ENCODE assay signal across 7 cellular contexts in the genomic region with DNA sequence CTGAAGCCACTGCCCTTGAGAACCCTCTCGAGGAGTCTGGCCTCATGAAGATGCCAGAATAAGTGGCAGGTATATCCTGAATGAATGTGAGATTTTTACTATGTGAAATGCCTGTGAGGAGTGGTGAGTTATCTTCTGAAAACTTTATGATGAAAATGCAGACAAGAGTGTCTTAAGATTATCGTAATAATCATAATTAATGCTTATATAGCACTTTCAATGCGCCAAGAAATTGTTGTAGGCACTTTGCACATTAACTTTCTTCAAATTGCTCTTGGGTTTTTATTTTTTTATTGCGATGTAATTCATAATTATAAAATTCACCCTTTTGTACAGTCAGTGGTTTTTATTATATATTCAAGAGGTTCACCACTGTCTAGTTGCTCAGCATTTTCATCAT.
DNase-seq lines count a peak whose midpoint lies in the region; ATAC-seq and TF ChIP-seq lines count a peak whose summit lies in the region.
"Not testable (repeated sequence)": the region's sequence is repeated elsewhere in the genome, so short reads cannot be mapped to it uniquely, and the experiment has no call there.

No MANE protein-coding gene starts in this region.

- not testable (repeated sequence) for H4K20me1 ChIP-seq in KMS-11 (ENCODE audit: insufficient read depth)

- H3K36me3 Mint-ChIP-seq in CD8-positive, alpha-beta memory T cell = peaks cover 1 to 33% (median 16%) of the 10 kb centered on the region in 3 donors
- H3K36me3 Mint-ChIP-seq in T-cell = peaks cover 19% of the 10 kb centered on the region
- peaks cover 20% of the 10 kb centered on the region for H3K36me3 Mint-ChIP-seq in activated CD8-positive, alpha-beta memory T cell treated with anti-CD3 and anti-CD28 coated beads, Interleukin-2, amount 10 ng/mL, durations not matched to agents 7 days and 5 days
- peaks cover 16% of the 10 kb centered on the region for H3K36me3 Mint-ChIP-seq in natural killer cell treated with Interleukin-12 subunit alpha and Interleukin-12 subunit beta and Interleukin-15 and Interleukin-18, amount 100 ng/mL, for 72 hours

- not testable (repeated sequence) for H3K9me3 Mint-ChIP-seq in CD8-positive, alpha-beta memory T cell; T-cell; activated CD8-positive, alpha-beta memory T cell treated with anti-CD3 and anti-CD28 coated beads, Interleukin-2, amount 10 ng/mL, durations not matched to agents 7 days and 5 days (ENCODE audit: low read depth); natural killer cell treated with Interleukin-12 subunit alpha and Interleukin-12 subunit beta and Interleukin-15 and Interleukin-18, amount 100 ng/mL, for 72 hours

- H3K27me3 ChIP-seq in CD8-positive, alpha-beta memory T cell (ENCODE audit: insufficient read depth, low read length, poor library complexity, severe bottlenecking); KMS-11 (ENCODE audit: insufficient read depth, low read depth); adipocyte (replicated peaks; ENCODE audit: control insufficient read depth, insufficient read depth, low read length): not testable (repeated sequence)

- H3K27ac ChIP-seq in CD8-positive, alpha-beta memory T cell (ENCODE audit: low read depth, low read length); KMS-11: not testable (repeated sequence)

- not testable (repeated sequence) for TF ChIP-seq CTCF in KMS-11 (conservative IDR thresholded peaks at IDR 0.05; ENCODE audit: low read depth, low read length); fibroblast of the aortic adventitia (IDR thresholded peaks at IDR 0.05; ENCODE audit: insufficient read depth, low read length)

- peak overlapping the region; percentile 87; the same call in 1 of the 2 replicates for H3K9ac ChIP-seq in KMS-11
- not testable (repeated sequence) for H3K9ac ChIP-seq in adipocyte (ENCODE audit: low read length)

- H3K4me3 ChIP-seq in CD8-positive, alpha-beta memory T cell (ENCODE audit: low read length); KMS-11 (IDR thresholded peaks at IDR 0.05; ENCODE audit: insufficient read depth, low read depth, low read length): not testable (repeated sequence)
- H3K4me3 ChIP-seq in adipocyte (ENCODE audit: low read length) (peak overlapping the region; percentile 89), fibroblast of the aortic adventitia (ENCODE audit: low read depth, low read length) (peak overlapping the region; percentile 51)

- H3K79me2 ChIP-seq in KMS-11 (ENCODE audit: insufficient read depth, low read depth) = not testable (repeated sequence)

- not testable (repeated sequence) for H2AFZ ChIP-seq in KMS-11 (ENCODE audit: low read depth)

- H3K27me3 Mint-ChIP-seq in CD8-positive, alpha-beta memory T cell; T-cell; activated CD8-positive, alpha-beta memory T cell treated with anti-CD3 and anti-CD28 coated beads, Interleukin-2, amount 10 ng/mL, durations not matched to agents 7 days and 5 days; natural killer cell treated with Interleukin-12 subunit alpha and Interleukin-12 subunit beta and Interleukin-15 and Interleukin-18, amount 100 ng/mL, for 72 hours: not testable (repeated sequence)

- H3K27ac Mint-ChIP-seq in CD8-positive, alpha-beta memory T cell = peak overlapping the region in 5 of 8 donors; percentile 23 to 97 (median 95)
- not testable (repeated sequence) for H3K27ac Mint-ChIP-seq in T-cell
- peak overlapping the region; percentile 95 for H3K27ac Mint-ChIP-seq in activated CD8-positive, alpha-beta memory T cell treated with anti-CD3 and anti-CD28 coated beads, Interleukin-2, amount 10 ng/mL, durations not matched to agents 7 days and 5 days
- peak overlapping the region; percentile 72 to 82 for H3K27ac Mint-ChIP-seq in natural killer cell treated with Interleukin-12 subunit alpha and Interleukin-12 subunit beta and Interleukin-15 and Interleukin-18, amount 100 ng/mL, for 72 hours

- peaks cover 52 to 71% (median 58%) of the 10 kb centered on the region in 3 donors for H3K4me1 Mint-ChIP-seq in CD8-positive, alpha-beta memory T cell
- peaks cover 44 to 60% (median 54%) of the 10 kb centered on the region in 3 donors for H3K4me1 Mint-ChIP-seq in T-cell
- peaks cover 47% of the 10 kb centered on the region for H3K4me1 Mint-ChIP-seq in activated CD8-positive, alpha-beta memory T cell treated with anti-CD3 and anti-CD28 coated beads, Interleukin-2, amount 10 ng/mL, durations not matched to agents 7 days and 5 days
- peaks cover 24 to 27% of the 10 kb centered on the region in 2 donors for H3K4me1 Mint-ChIP-seq in natural killer cell treated with Interleukin-12 subunit alpha and Interleukin-12 subunit beta and Interleukin-15 and Interleukin-18, amount 100 ng/mL, for 72 hours (ENCODE audit: low read depth in 2 of 2)

- H3K4me1 ChIP-seq in CD8-positive, alpha-beta memory T cell (ENCODE audit: insufficient read depth, low read length); adipocyte (ENCODE audit: control insufficient read depth, insufficient read depth, low read length): not testable (repeated sequence)
- peaks cover 10% of the 10 kb centered on the region for H3K4me1 ChIP-seq in KMS-11 (ENCODE audit: low read depth, poor library complexity, severe bottlenecking)

- not testable (repeated sequence) for H3K9me3 ChIP-seq in CD8-positive, alpha-beta memory T cell (ENCODE audit: low read length); adipocyte (ENCODE audit: control insufficient read depth, low read length)

- peak overlapping the region; percentile 86 for H3K4me2 ChIP-seq in KMS-11

- CTCF ChIA-PET in CD8-positive, alpha-beta memory T cell (lab: Charles Lee); T-cell (lab: Charles Lee); activated CD8-positive, alpha-beta memory T cell treated with anti-CD3 and anti-CD28 coated beads, Interleukin-2, amount 10 ng/mL, durations not matched to agents 7 days and 5 days (lab: Charles Lee): not testable (repeated sequence)

- not testable (repeated sequence) for ATAC-seq in T-cell (replicated peaks in 1 of 4); activated CD8-positive, alpha-beta memory T cell treated with anti-CD3 and anti-CD28 coated beads, Interleukin-2, amount 10 ng/mL, durations not matched to agents 7 days and 5 days; natural killer cell treated with Interleukin-12 subunit alpha and Interleukin-12 subunit beta and Interleukin-15 and Interleukin-18, amount 100 ng/mL, for 72 hours

- H3K36me3 ChIP-seq in CD8-positive, alpha-beta memory T cell (ENCODE audit: insufficient read depth, low read length); KMS-11 (ENCODE audit: insufficient read depth); adipocyte (ENCODE audit: control insufficient read depth, insufficient read depth, low read length, severe bottlenecking): not testable (repeated sequence)

- DNase-seq in CD8-positive, alpha-beta memory T cell; T-cell; activated CD8-positive, alpha-beta memory T cell treated with anti-CD3 and anti-CD28 coated beads, Interleukin-2, amount 10 ng/mL, durations not matched to agents 7 days and 5 days; adipocyte (ENCODE audit: low read depth); fibroblast of the aortic adventitia (ENCODE audit: low read depth); natural killer cell treated with Interleukin-12 subunit alpha and Interleukin-12 subunit beta and Interleukin-15 and Interleukin-18, amount 100 ng/mL, for 72 hours (ENCODE audit: low spot score): not testable (repeated sequence)

- H3K4me3 Mint-ChIP-seq in CD8-positive, alpha-beta memory T cell = peak overlapping the region in 6 of 7 donors; percentile 88 to 96 (median 92)
- peak overlapping the region; percentile 83 to 95 (median 91) for H3K4me3 Mint-ChIP-seq in T-cell
- peak overlapping the region; percentile 76 for H3K4me3 Mint-ChIP-seq in activated CD8-positive, alpha-beta memory T cell treated with anti-CD3 and anti-CD28 coated beads, Interleukin-2, amount 10 ng/mL, durations not matched to agents 7 days and 5 days
- H3K4me3 Mint-ChIP-seq in natural killer cell treated with Interleukin-12 subunit alpha and Interleukin-12 subunit beta and Interleukin-15 and Interleukin-18, amount 100 ng/mL, for 72 hours = peak overlapping the region; percentile 84

- POLR2A ChIA-PET in CD8-positive, alpha-beta memory T cell (lab: Charles Lee); T-cell (lab: Charles Lee): not testable (repeated sequence)
